18 cellular contexts compared by ENCODE assay signal in the genomic region with DNA sequence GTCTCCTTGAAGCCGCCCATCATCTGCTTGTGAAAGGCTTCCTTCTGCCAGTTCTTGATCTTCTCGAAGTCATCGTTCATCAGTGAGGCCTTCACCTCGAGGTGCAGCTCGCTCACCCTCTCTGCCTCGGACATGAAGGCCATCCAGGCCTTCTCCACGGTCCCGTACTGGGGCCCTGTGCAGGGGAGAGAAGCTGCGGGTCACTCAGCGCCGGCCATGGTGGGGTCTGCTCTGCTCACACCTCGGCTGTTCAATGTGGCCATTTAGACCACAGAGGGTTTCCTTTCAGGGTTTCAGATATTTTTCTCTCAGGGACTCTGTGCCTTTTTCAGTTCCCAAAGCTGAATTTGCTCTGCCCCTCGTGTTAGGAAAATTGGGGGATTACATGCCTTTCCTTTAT.
"Had no signal": no experiment of that assay in that cellular context is flagged by ENCODE, and none has a peak within 500 bp of the region (broad histone marks: within the 10 kb centered on the region; RNA-seq: fewer than 3 reads in every experiment).

No MANE protein-coding gene starts in this region.

- H3K9me3 Mint-ChIP-seq: activated naive CD4-positive, alpha-beta T cell treated with anti-CD3 and anti-CD28 coated beads, Interleukin-2, amount 50 U/mL, for 72 hours; activated T-helper 1 cell treated with anti-CD3 and anti-CD28 coated beads, Interleukin-12 subunit alpha, Interleukin-12 subunit beta, Interleukin-2, Interleukin-4 antibody, amounts not matched to agents 30 ng/mL and 10 ng/mL and 1 ng/mL, durations not matched to agents 14 hours and 24 hours and 36 hours; neural progenitor cell; T-helper 2 cell treated with Interferon-gamma antibody and Interleukin-4, amounts not matched to agents 5 μg/mL and 100 μg/mL, for 36 hours; WTC11 had no signal

- H3K36me3 ChIP-seq: neural progenitor cell, uterus had no signal

- H3K36me3 Mint-ChIP-seq: activated naive CD4-positive, alpha-beta T cell treated with anti-CD3 and anti-CD28 coated beads, Interleukin-2, amount 50 U/mL, for 72 hours had no signal

- H3K4me3 Mint-ChIP-seq: activated T-helper 1 cell treated with anti-CD3 and anti-CD28 coated beads, Interleukin-12 subunit alpha, Interleukin-12 subunit beta, Interleukin-2, Interleukin-4 antibody, amounts not matched to agents 30 ng/mL and 10 ng/mL and 1 ng/mL, durations not matched to agents 14 hours and 24 hours and 36 hours; neural progenitor cell; T-helper 2 cell treated with Interferon-gamma antibody and Interleukin-4, amounts not matched to agents 5 μg/mL and 100 μg/mL, for 36 hours; WTC11 had no signal

- H3K27ac Mint-ChIP-seq: activated T-helper 1 cell treated with anti-CD3 and anti-CD28 coated beads, Interleukin-12 subunit alpha, Interleukin-12 subunit beta, Interleukin-2, Interleukin-4 antibody, amounts not matched to agents 30 ng/mL and 10 ng/mL and 1 ng/mL, durations not matched to agents 14 hours and 24 hours and 36 hours; neural progenitor cell; T-helper 2 cell treated with Interferon-gamma antibody and Interleukin-4, amounts not matched to agents 5 μg/mL and 100 μg/mL, for 36 hours; WTC11 had no signal

- H3K27me3 ChIP-seq: adrenal gland, gastroesophageal sphincter, heart left ventricle, neural progenitor cell, sigmoid colon, transverse colon, uterus had no signal

- H2AFZ ChIP-seq: neural progenitor cell had no signal

- H3K9ac ChIP-seq: neural progenitor cell had no signal

- H3K27ac ChIP-seq: gastroesophageal sphincter, neural progenitor cell, sigmoid colon, transverse colon, uterus had no signal

- H3K4me1 ChIP-seq: neural progenitor cell, uterus had no signal

- DNase-seq: activated CD4-positive, alpha-beta T cell treated with anti-CD3 and anti-CD28 coated beads for 4 hours; activated gamma-delta T cell treated with Interleukin-2 at 50 U/mL for 16 hours; adrenal gland; effector CD8-positive, alpha-beta T cell; heart left ventricle; kidney glomerular epithelial cell; left ventricle myocardium superior; sigmoid colon; stimulated activated naive CD8-positive, alpha-beta T cell treated with anti-CD3 and anti-CD28 coated beads, Interleukin-15, Interleukin-2, amounts not matched to agents 100 U/mL and 50 U/mL, for 24 hours; transverse colon; uterus had no signal

- ATAC-seq: activated naive CD4-positive, alpha-beta T cell treated with anti-CD3 and anti-CD28 coated beads, Interleukin-2, amount 50 U/mL, for 72 hours; esophagus mucosa; gastroesophageal sphincter; stimulated activated naive CD8-positive, alpha-beta T cell treated with anti-CD3 and anti-CD28 coated beads, Interleukin-15, Interleukin-2, amounts not matched to agents 100 U/mL and 50 U/mL, for 24 hours; WTC11 had no signal

- H3K4me3 ChIP-seq: adrenal gland, gastroesophageal sphincter, heart left ventricle, neural progenitor cell, sigmoid colon, transverse colon, uterus had no signal

- H3K4me2 ChIP-seq: neural progenitor cell had no signal

- H3K4me1 Mint-ChIP-seq: neural progenitor cell had no signal

- H3K9me3 ChIP-seq: adrenal gland, gastroesophageal sphincter, heart left ventricle, sigmoid colon, transverse colon, uterus had no signal
